22 cellular contexts compared by ENCODE assay signal in the genomic region with DNA sequence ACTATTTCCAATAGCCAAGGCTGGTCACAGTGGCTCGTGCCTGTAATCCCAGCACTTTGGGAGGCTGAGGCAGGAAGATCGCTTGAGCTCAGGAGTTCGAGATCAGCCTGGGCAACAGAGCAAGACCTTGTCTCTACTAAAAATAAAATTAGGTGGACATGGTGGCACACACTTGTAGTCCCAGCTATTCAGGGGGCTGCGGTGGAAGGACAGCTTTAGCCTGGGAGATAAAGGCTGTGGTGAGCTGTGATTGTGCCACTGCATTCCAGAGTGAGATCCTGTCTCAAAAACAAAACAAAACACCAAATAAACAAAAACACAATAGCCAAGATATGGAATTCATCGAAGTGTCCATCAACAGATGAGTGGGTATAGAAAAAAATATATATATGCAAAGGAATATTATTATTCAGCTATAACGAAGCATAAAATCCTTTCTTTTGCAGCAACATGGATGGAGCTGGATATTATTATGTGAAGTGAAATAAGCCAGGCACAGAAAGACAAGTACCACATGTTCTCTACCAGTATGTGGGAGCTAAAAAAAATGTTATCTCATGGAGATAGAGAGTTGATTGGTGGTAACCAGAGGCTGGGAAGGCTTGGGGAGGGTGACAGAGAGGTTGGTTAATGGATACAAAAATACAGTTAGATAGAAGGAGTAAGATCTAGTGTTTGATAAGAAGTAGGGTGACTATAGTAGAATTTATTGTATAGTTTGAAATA.
"Had no signal": no experiment of that assay in that cellular context is flagged by ENCODE, and none has a peak within 500 bp of the region (broad histone marks: within the 10 kb centered on the region; RNA-seq: fewer than 3 reads in every experiment).

No MANE protein-coding gene starts in this region.

- H3K27ac ChIP-seq: epithelial cell of prostate, esophagus muscularis mucosa, foreskin keratinocyte, lower lobe of right lung, psoas muscle, sigmoid colon, skin epidermis, stomach, thoracic aorta, transverse colon had no signal

- DNase-seq: cerebellar nuclear complex; effector memory CD8-positive, alpha-beta T cell; foreskin keratinocyte; head of caudate nucleus; hypothalamus; kidney glomerular epithelial cell; lower lobe of right lung; natural killer cell; psoas muscle; retina; sigmoid colon; stimulated activated CD4-positive, alpha-beta T cell treated with anti-CD3 and anti-CD28 coated beads, Interleukin-2, amount 100 ng/mL, for 24 hours; stimulated activated CD4-positive, alpha-beta T cell treated with anti-CD3 and anti-CD28 coated beads, Interleukin-4, amount 100 ng/mL, for 4 hours; stimulated activated naive CD4-positive, alpha-beta T cell; stomach; substantia nigra; transverse colon had no signal

- H3K4me3 ChIP-seq: esophagus muscularis mucosa, lower lobe of right lung, psoas muscle, sigmoid colon, skin epidermis, stomach, thoracic aorta, transverse colon had no signal

- H3K27me3 ChIP-seq: esophagus muscularis mucosa, foreskin keratinocyte, sigmoid colon, stomach, transverse colon had no signal

- H3K9me3 ChIP-seq: esophagus muscularis mucosa, lower lobe of right lung, psoas muscle, sigmoid colon, stomach, thoracic aorta, transverse colon had no signal

- H3K4me1 ChIP-seq: esophagus muscularis mucosa, foreskin keratinocyte, lower lobe of right lung, psoas muscle, sigmoid colon, stomach had no signal

- ATAC-seq: effector memory CD8-positive, alpha-beta T cell; foreskin keratinocyte; left lobe of liver; lower lobe of right lung; natural killer cell; psoas muscle had no signal
